9 cellular contexts compared by ENCODE assay signal in genomic region chr3:129123314-129124060, GRCh38. TPM values are rescaled to one million over a fixed set of nuclear protein-coding genes. Genes with fewer than 3 reads are reported as not detected.
DNase-seq lines count a peak whose midpoint lies in the region; ATAC-seq and TF ChIP-seq lines count a peak whose summit lies in the region.
"Had no signal": no experiment of that assay in that cellular context is flagged by ENCODE, and none has a peak within 500 bp of the region (broad histone marks: within the 10 kb centered on the region; RNA-seq: fewer than 3 reads in every experiment).

No MANE protein-coding gene starts in this region.

- no peaks in the 10 kb centered on the region for H3K9me3 ChIP-seq in body of pancreas

- TF ChIP-seq POLR2A in body of pancreas (IDR thresholded peaks at IDR 0.05), result no peak

- H3K27me3 ChIP-seq in body of pancreas, result no peaks in the 10 kb centered on the region

- WGBS in body of pancreas, 2 donors, result 50 to 66% methylated on average over 5 of the region's 5 CpGs

- no peaks in the 10 kb centered on the region for H3K9me3 Mint-ChIP-seq in neural crest cell

- H3K27ac Mint-ChIP-seq in neural crest cell (ENCODE audit: unreplicated experiment), result no peak overlapping the region

- H3K36me3 ChIP-seq in body of pancreas (replicated peaks in 1 of 2; ENCODE audit: insufficient read depth in 1 of 2, low read depth in 2 of 2), result no peaks in the 10 kb centered on the region

- intact Hi-C loops in body of pancreas (cut with DNase I), result no loop called here

- in situ Hi-C loops in G401 (cut with HindIII; ENCODE audit: low sequenced_read_pairs), result no loop called here

- no peak for TF ChIP-seq CTCF in body of pancreas (IDR thresholded peaks at IDR 0.05)
- no peak for TF ChIP-seq CTCF in neural crest cell (conservative IDR thresholded peaks at IDR 0.05)

- no peaks in the 10 kb centered on the region for H3K27me3 Mint-ChIP-seq in neural crest cell (ENCODE audit: low read depth)

- peak; percentile 14 for DNase-seq in G401 (ENCODE audit: low spot score)
- peak; percentile 62 for DNase-seq in NAMALWA (ENCODE audit: low spot score)
- DNase-seq in body of pancreas, result peak in 3 of 4 donors; percentile 17 to 37 (median 25)
- DNase-seq in neural crest cell (ENCODE audit: low read depth, low spot score), result no peak
- DNase-seq in NCI-H510A treated with DMSO at 0.1 percent for 48 hours (lab: John Stamatoyannopoulos, UW), result no peak
- no peak for DNase-seq in activated gamma-delta T cell treated with Interleukin-2 at 50 U/mL for 16 hours
- DNase-seq: kidney glomerular epithelial cell had no signal

- no peak overlapping the region for H3K4me3 ChIP-seq in body of pancreas

- ATAC-seq in body of pancreas, result no peak
- ATAC-seq in HG02678 (IDR thresholded peaks at IDR 0.05; ENCODE audit: unreplicated experiment), result no peak
- no peak for ATAC-seq in GM21360 (IDR thresholded peaks at IDR 0.05; ENCODE audit: unreplicated experiment)

- H3K4me1 ChIP-seq in body of pancreas, result peaks cover 41% of the 10 kb centered on the region

- peak overlapping the region; percentile 85 for H3K4me3 Mint-ChIP-seq in neural crest cell

- peaks cover 24% of the 10 kb centered on the region for H3K4me1 Mint-ChIP-seq in neural crest cell

- H3K27ac ChIP-seq in body of pancreas, result peak overlapping the region in 3 of 4 donors; percentile 94 to 96 (median 95)

- H3K36me3 Mint-ChIP-seq in neural crest cell (ENCODE audit: low read depth), result no peaks in the 10 kb centered on the region

RNA-seq across cellular contexts. Expression of gene RAB43, which starts 1.9 kb away (rescaled TPM):
- total RNA-seq in G401 (2014; rRNA removed; shearing (Covaris generic)), result 13.0 and 17.5 TPM in 2 replicates
- total RNA-seq in body of pancreas, result 10 to 100 TPM in 1 of 2 donors, 1 to 10 TPM in 1; 6.6 to 10.1 TPM
- 9.6 and 11.4 TPM in 2 replicates for total RNA-seq in neural crest cell

RNA-seq across cellular contexts. Expression of gene ISY1, which starts 37.4 kb away (rescaled TPM):
- 30.3 and 64.2 TPM in 2 replicates for total RNA-seq in G401 (2014; rRNA removed; shearing (Covaris generic))
- total RNA-seq in body of pancreas (10 to 100 TPM in 1 of 2 donors, 1 to 10 TPM in 1; 9.3 to 12.5 TPM), neural crest cell (31.4 and 34.7 TPM in 2 replicates)

Comparison
In these comparisons a context has a peak if more than half of its experiments do, and no peak if none do; other contexts are left out.
1. DNase-seq: peak in G401 (single experiment), NAMALWA (single experiment) and body of pancreas (3 of 4); none in neural crest cell (single experiment), NCI-H510A treated with DMSO at 0.1 percent for 48 hours (single experiment) and activated gamma-delta T cell treated with Interleukin-2 at 50 U/mL for 16 hours (single experiment).